14 cellular contexts compared by ENCODE assay signal in the genomic region with DNA sequence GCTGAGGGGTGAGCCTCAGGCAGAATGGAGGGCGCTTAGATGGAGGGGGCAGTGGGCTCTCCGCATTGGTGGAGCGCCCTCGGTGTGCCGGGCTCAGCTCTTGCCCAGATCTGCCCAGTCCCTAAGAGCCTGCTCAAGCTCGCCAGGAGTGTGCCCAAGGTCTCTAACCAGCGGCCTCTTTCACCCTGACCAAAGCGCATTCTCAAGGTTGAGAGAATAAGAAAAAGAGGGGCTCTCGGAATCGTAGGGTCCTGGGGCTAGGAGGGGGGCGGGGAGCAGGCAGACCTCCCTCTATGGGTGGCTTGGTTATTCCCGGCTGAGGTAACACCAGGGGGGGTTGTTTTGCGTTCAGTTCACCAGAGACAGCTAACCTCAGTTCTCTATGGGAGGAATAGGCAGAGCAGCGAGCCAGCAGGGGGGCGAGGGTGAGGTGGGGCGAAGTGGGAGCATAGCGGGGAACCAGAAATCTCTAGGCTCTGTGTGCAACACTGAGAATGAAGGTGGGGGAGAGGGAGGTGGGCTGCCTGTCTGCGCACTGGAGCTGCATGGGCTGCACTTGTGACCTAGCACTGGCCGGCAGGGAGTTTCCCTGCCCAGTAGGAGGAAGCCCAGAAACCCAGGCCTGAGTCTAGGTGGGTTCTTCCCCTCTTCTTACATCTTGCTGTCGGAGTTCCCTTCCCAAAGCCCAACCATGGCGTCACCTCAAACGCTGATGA. TPM values are rescaled to one million over a fixed set of nuclear protein-coding genes. Genes with fewer than 3 reads are reported as not detected.
DNase-seq lines count a peak whose midpoint lies in the region; ATAC-seq lines count a peak whose summit lies in the region.
"Had no signal": no experiment of that assay in that cellular context is flagged by ENCODE, and none has a peak within 500 bp of the region (broad histone marks: within the 10 kb centered on the region; RNA-seq: fewer than 3 reads in every experiment).

No MANE protein-coding gene starts in this region.

- intact Hi-C loops in cardiac septum (cut with DNase I) = no loop called here

- H3K4me1 ChIP-seq in iPS-15b (ENCODE audit: control insufficient read depth, insufficient read depth, low read length) = peaks cover 11% of the 10 kb centered on the region

- H3K9ac ChIP-seq in iPS-15b (ENCODE audit: low read depth, low read length) = no peak overlapping the region

- DNase-seq in DMS 273 (lab: John Stamatoyannopoulos, UW; ENCODE audit: unreplicated experiment) (peak; percentile 28), DMS 273 treated with DMSO at 0.1 percent for 48 hours (lab: John Stamatoyannopoulos, UW) (no peak), NCI-H82 (lab: John Stamatoyannopoulos, UW) (peak; percentile 73), retina (peak; percentile 53), cardiac septum (ENCODE audit: low spot score) (no peak), HCEC 1CT (no peak)
- DNase-seq: activated gamma-delta T cell treated with Interleukin-2 at 50 U/mL for 16 hours, NCI-H2081 treated with DMSO at 0.1 percent for 48 hours, Right ventricle myocardium superior, tibial artery had no signal

- no peaks in the 10 kb centered on the region for H3K36me3 ChIP-seq in iPS-15b (ENCODE audit: control insufficient read depth, insufficient read depth, low read length)
- H3K36me3 ChIP-seq: tibial artery had no signal

- H3K9me3 ChIP-seq in iPS-15b (ENCODE audit: control insufficient read depth, insufficient read depth, low read length) = no peaks in the 10 kb centered on the region
- H3K9me3 ChIP-seq: tibial artery had no signal

- peak overlapping the region; percentile 63 for H3K4me3 ChIP-seq in iPS-15b (ENCODE audit: low read depth, low read length)

- H3K27me3 ChIP-seq in iPS-15b (ENCODE audit: control insufficient read depth, insufficient read depth, low read length) = peaks cover 100% of the 10 kb centered on the region

- no peak for ATAC-seq in HG03196 (IDR thresholded peaks at IDR 0.05; ENCODE audit: unreplicated experiment)

RNA-seq across cellular contexts. Expression of a gene that starts 3.0 kb away (rescaled TPM):
- 0.43 TPM for total RNA-seq in cardiac septum
- total RNA-seq: MCF 10A, myocyte, Right ventricle myocardium superior had no signal

Comparison
In these comparisons a context has a peak if more than half of its experiments do, and no peak if none do; other contexts are left out.
1. DNase-seq: peak in DMS 273 (single experiment), NCI-H82 (single experiment) and retina (single experiment); none in DMS 273 treated with DMSO at 0.1 percent for 48 hours (single experiment), cardiac septum (single experiment) and HCEC 1CT (single experiment).